Comparison of ENCODE assay signal across 8 cellular contexts in genomic region chr2:54572636-54573531, GRCh38.
DNase-seq lines count a peak whose midpoint lies in the region; ATAC-seq and TF ChIP-seq lines count a peak whose summit lies in the region.

No MANE protein-coding gene starts in this region.

- DNase-seq in ACHN (peak; percentile 39), NCI-H460 (ENCODE audit: extremely low read depth, low read depth) (peak; percentile 88), adrenal gland (peak in 1 of 7 donors; percentile 42), lung (ENCODE audit: low spot score) (no peak), type B pancreatic cell (ENCODE audit: extremely low spot score, unreplicated experiment) (no peak), medulla oblongata (ENCODE audit: extremely low spot score) (no peak), NCI-H1694 (lab: John Stamatoyannopoulos, UW) (no peak)

- H3K4me3 ChIP-seq in adrenal gland, result peak overlapping the region in 1 of 4 donors; percentile 32
- H3K4me3 ChIP-seq in lung, result no peak overlapping the region

- H3K36me3 ChIP-seq in adrenal gland (replicated peaks in 1 of 2) (no peaks in the 10 kb centered on the region), lung (ENCODE audit: control insufficient read depth in 2 of 2, insufficient read depth in 2 of 2, low read length in 2 of 2) (no peaks in the 10 kb centered on the region)

- H3K9me3 ChIP-seq in adrenal gland (replicated peaks in 1 of 3) (no peaks in the 10 kb centered on the region), lung (ENCODE audit: control insufficient read depth in 2 of 2, insufficient read depth in 1 of 2, low read length in 1 of 2) (no peaks in the 10 kb centered on the region)

- TF ChIP-seq POLR2A in adrenal gland (IDR thresholded peaks at IDR 0.05), result no peak

- no peaks in the 10 kb centered on the region for H3K9me3 Mint-ChIP-seq in type B pancreatic cell

- no peaks in the 10 kb centered on the region for H3K27me3 Mint-ChIP-seq in type B pancreatic cell

- H3K4me3 Mint-ChIP-seq in type B pancreatic cell, result peak overlapping the region; percentile 61

- WGBS in adrenal gland, 4 donors, result 39 to 65% (median 57%) methylated on average over 7 to 9 of the region's 9 CpGs
- 59 to 70% methylated on average over 9 of the region's 9 CpGs for whole genome bisulfite sequencing in lung, 2 donors

- ATAC-seq in lung (ENCODE audit: insufficient read depth, low FRiP score) (no peak), GM18858 (IDR thresholded peaks at IDR 0.05; ENCODE audit: unreplicated experiment) (no peak)

- H3K4me1 ChIP-seq in adrenal gland (replicated peaks in 1 of 2) (peaks cover 83 to 98% of the 10 kb centered on the region in 2 donors), lung (ENCODE audit: control insufficient read depth in 2 of 2, insufficient read depth in 2 of 2, low read length in 2 of 2) (peaks cover 29 to 79% of the 10 kb centered on the region in 2 donors)

- peaks cover 11% of the 10 kb centered on the region for H3K36me3 Mint-ChIP-seq in type B pancreatic cell

- no peak for TF ChIP-seq CTCF in adrenal gland (IDR thresholded peaks at IDR 0.05)
- no peak for TF ChIP-seq CTCF in lung (IDR thresholded peaks at IDR 0.05; ENCODE audit: control extremely low read depth, extremely low read depth)
- no peak for TF ChIP-seq CTCF in type B pancreatic cell (conservative IDR thresholded peaks at IDR 0.05)

- in situ Hi-C loops in ACHN (cut with HindIII; ENCODE audit: low pct_ligation_motif_present, low pct_unique_long_range_greater_than_20kb, low sequenced_read_pairs), result no loop called here

- H3K4me1 Mint-ChIP-seq in type B pancreatic cell (ENCODE audit: unreplicated experiment), result peaks cover 72% of the 10 kb centered on the region

- H3K27ac Mint-ChIP-seq in type B pancreatic cell, result peak overlapping the region; percentile 96

- H3K27me3 ChIP-seq in adrenal gland (no peaks in the 10 kb centered on the region), lung (ENCODE audit: control insufficient read depth, insufficient read depth) (no peaks in the 10 kb centered on the region)

- H3K27ac ChIP-seq in adrenal gland (peak overlapping the region; percentile 70 to 93 (median 84)), lung (ENCODE audit: low read depth in 1 of 2, low read length in 1 of 2) (peak overlapping the region; percentile 80)

- intact Hi-C loops in adrenal gland (cut with DNase I), result no loop called here

Comparison
In these comparisons a context has a peak if more than half of its experiments do, and no peak if none do; other contexts are left out.
1. DNase-seq: peak in ACHN (single experiment) and NCI-H460 (single experiment); none in lung (single experiment), type B pancreatic cell (single experiment), medulla oblongata (single experiment) and NCI-H1694 (single experiment).